ENCODE assay signal across 19 cellular contexts in genomic region chr3:187833799-187834578, GRCh38.
DNase-seq lines count a peak whose midpoint lies in the region; ATAC-seq and TF ChIP-seq lines count a peak whose summit lies in the region.
"Had no signal": no experiment of that assay in that cellular context is flagged by ENCODE, and none has a peak within 500 bp of the region (broad histone marks: within the 10 kb centered on the region; RNA-seq: fewer than 3 reads in every experiment).

No MANE protein-coding gene starts in this region.

- no peak overlapping the region for H3K18ac ChIP-seq in mesendoderm (ENCODE audit: low read length)

- no peak overlapping the region for H3K4me3 ChIP-seq in endodermal cell (ENCODE audit: low read length)
- H3K4me3 ChIP-seq in mesendoderm (ENCODE audit: low read length): no peak overlapping the region
- H3K4me3 ChIP-seq: cardiac muscle cell, heart left ventricle, pancreas, SK-N-MC had no signal

- WGBS in endodermal cell (ENCODE audit: insufficient coverage in 1 of 2, insufficient read length in 1 of 2), 2 experiments: 91 to 95% methylated on average over 6 to 9 of the region's 9 CpGs
- no CpG with 5 or more reads among the region's 9 CpGs for WGBS in mesendoderm (ENCODE audit: extremely low coverage, insufficient coverage, low lambda C conversion rate)

- no peak overlapping the region for H3K56ac ChIP-seq in mesendoderm (ENCODE audit: low read length)

- no peak overlapping the region for H4K8ac ChIP-seq in mesendoderm (ENCODE audit: low read depth, low read length)

- H3K9ac ChIP-seq in endodermal cell (ENCODE audit: extremely low read depth, low read length, poor library complexity, severe bottlenecking): no peak overlapping the region
- no peak overlapping the region for H3K9ac ChIP-seq in mesendoderm (ENCODE audit: low read length)

- H3K9me3 Mint-ChIP-seq in activated CD8-positive, alpha-beta T cell treated with anti-CD3 and anti-CD28 coated beads for 36 hours: peaks cover 9% of the 10 kb centered on the region
- H3K9me3 Mint-ChIP-seq in activated CD8-positive, alpha-beta T cell treated with anti-CD3 and anti-CD28 coated beads, Interleukin-2, amount 10 ng/mL, durations not matched to agents 7 days and 5 days (ENCODE audit: insufficient read depth): no peaks in the 10 kb centered on the region
- peaks cover 2% of the 10 kb centered on the region for H3K9me3 Mint-ChIP-seq in activated T-cell treated with anti-CD3 and anti-CD28 coated beads, Interleukin-2, amount 50 U/mL, for 24 hours
- H3K9me3 Mint-ChIP-seq in endodermal cell: peaks cover 2% of the 10 kb centered on the region
- H3K9me3 Mint-ChIP-seq in stimulated activated effector memory CD8-positive, alpha-beta T cell treated with anti-CD3 and anti-CD28 coated beads, Interleukin-12 subunit alpha, Interleukin-12 subunit beta, amount 100 ng/mL, for 72 hours: peaks cover 8% of the 10 kb centered on the region

- no peaks in the 10 kb centered on the region for H3K27me3 Mint-ChIP-seq in activated CD8-positive, alpha-beta T cell treated with anti-CD3 and anti-CD28 coated beads for 36 hours
- H3K27me3 Mint-ChIP-seq in activated CD8-positive, alpha-beta T cell treated with anti-CD3 and anti-CD28 coated beads, Interleukin-2, amount 10 ng/mL, durations not matched to agents 7 days and 5 days (ENCODE audit: low read depth): no peaks in the 10 kb centered on the region
- H3K27me3 Mint-ChIP-seq in activated T-cell treated with anti-CD3 and anti-CD28 coated beads, Interleukin-2, amount 50 U/mL, for 24 hours: no peaks in the 10 kb centered on the region
- H3K27me3 Mint-ChIP-seq in endodermal cell (ENCODE audit: insufficient read depth): no peaks in the 10 kb centered on the region

- peak; percentile 69 for DNase-seq in activated CD8-positive, alpha-beta T cell treated with anti-CD3 and anti-CD28 coated beads for 36 hours
- no peak for DNase-seq in activated CD8-positive, alpha-beta T cell treated with anti-CD3 and anti-CD28 coated beads, Interleukin-2, amount 10 ng/mL, durations not matched to agents 7 days and 5 days
- no peak for DNase-seq in activated T-cell treated with anti-CD3 and anti-CD28 coated beads, Interleukin-2, amount 50 U/mL, for 24 hours
- DNase-seq in endodermal cell: peak; percentile 31
- DNase-seq in stimulated activated effector memory CD8-positive, alpha-beta T cell treated with anti-CD3 and anti-CD28 coated beads, Interleukin-12 subunit alpha, Interleukin-12 subunit beta, amount 100 ng/mL, for 72 hours (ENCODE audit: low spot score in 2 of 2): no peak
- DNase-seq in globus pallidus (ENCODE audit: low spot score): no peak
- no peak for DNase-seq in mesendoderm
- DNase-seq: amygdala, DMS 273 treated with DMSO at 0.1 percent for 48 hours, heart left ventricle, NCI-H1436 treated with DMSO at 0.1 percent for 48 hours, NCI-H524, pancreas, right cardiac atrium had no signal

- no peak overlapping the region for H2AK5ac ChIP-seq in mesendoderm (ENCODE audit: low read length)

- H3K4me3 Mint-ChIP-seq in activated CD8-positive, alpha-beta T cell treated with anti-CD3 and anti-CD28 coated beads for 36 hours: no peak overlapping the region
- H3K4me3 Mint-ChIP-seq in activated CD8-positive, alpha-beta T cell treated with anti-CD3 and anti-CD28 coated beads, Interleukin-2, amount 10 ng/mL, durations not matched to agents 7 days and 5 days: no peak overlapping the region
- no peak overlapping the region for H3K4me3 Mint-ChIP-seq in activated T-cell treated with anti-CD3 and anti-CD28 coated beads, Interleukin-2, amount 50 U/mL, for 24 hours
- H3K4me3 Mint-ChIP-seq in endodermal cell: no peak overlapping the region
- H3K4me3 Mint-ChIP-seq in stimulated activated effector memory CD8-positive, alpha-beta T cell treated with anti-CD3 and anti-CD28 coated beads, Interleukin-12 subunit alpha, Interleukin-12 subunit beta, amount 100 ng/mL, for 72 hours: no peak overlapping the region
- H3K4me3 Mint-ChIP-seq: dendritic cell treated with granulocyte-macrophage colony-stimulating factor and Interleukin-4, amounts not matched to agents 40 ng/mL and 50 ng/mL, for 4 days had no signal

- POLR2A ChIA-PET in activated CD8-positive, alpha-beta T cell treated with anti-CD3 and anti-CD28 coated beads for 36 hours (lab: Charles Lee): interaction anchor here (1.1 kb wide), 1 partner anchor 26 kb away, joined by 3 read pairs; no protein-coding TSS in a partner anchor
- POLR2A ChIA-PET in activated CD8-positive, alpha-beta T cell treated with anti-CD3 and anti-CD28 coated beads, Interleukin-2, amount 10 ng/mL, durations not matched to agents 7 days and 5 days (lab: Charles Lee): no interaction called here

- H3K4me1 ChIP-seq in endodermal cell (ENCODE audit: control insufficient read depth, insufficient read depth, low read length) (no peaks in the 10 kb centered on the region), mesendoderm (ENCODE audit: control insufficient read depth, low read depth, low read length) (no peaks in the 10 kb centered on the region)
- H3K4me1 ChIP-seq: heart left ventricle, pancreas had no signal

- H3K23ac ChIP-seq in mesendoderm (ENCODE audit: low read length): no peak overlapping the region

- no peak overlapping the region for H3K4me2 ChIP-seq in mesendoderm (ENCODE audit: low read length)

- no peak overlapping the region for H3K4ac ChIP-seq in mesendoderm (ENCODE audit: low read depth, low read length)

- no peaks in the 10 kb centered on the region for H3K79me2 ChIP-seq in mesendoderm (ENCODE audit: control insufficient read depth, insufficient read depth, low read length)

- H3K27ac Mint-ChIP-seq in activated CD8-positive, alpha-beta T cell treated with anti-CD3 and anti-CD28 coated beads for 36 hours: no peak overlapping the region
- no peak overlapping the region for H3K27ac Mint-ChIP-seq in activated CD8-positive, alpha-beta T cell treated with anti-CD3 and anti-CD28 coated beads, Interleukin-2, amount 10 ng/mL, durations not matched to agents 7 days and 5 days
- peak overlapping the region; percentile 34 for H3K27ac Mint-ChIP-seq in activated T-cell treated with anti-CD3 and anti-CD28 coated beads, Interleukin-2, amount 50 U/mL, for 24 hours
- H3K27ac Mint-ChIP-seq in endodermal cell: no peak overlapping the region
- H3K27ac Mint-ChIP-seq in stimulated activated effector memory CD8-positive, alpha-beta T cell treated with anti-CD3 and anti-CD28 coated beads, Interleukin-12 subunit alpha, Interleukin-12 subunit beta, amount 100 ng/mL, for 72 hours: no peak overlapping the region
- H3K27ac Mint-ChIP-seq: dendritic cell treated with granulocyte-macrophage colony-stimulating factor and Interleukin-4, amounts not matched to agents 40 ng/mL and 50 ng/mL, for 4 days; natural killer cell treated with Interleukin-12 subunit alpha and Interleukin-12 subunit beta and Interleukin-15 and Interleukin-18, amount 100 ng/mL, for 72 hours had no signal

- peak; percentile 75 for ATAC-seq in activated CD8-positive, alpha-beta T cell treated with anti-CD3 and anti-CD28 coated beads for 36 hours
- no peak for ATAC-seq in activated CD8-positive, alpha-beta T cell treated with anti-CD3 and anti-CD28 coated beads, Interleukin-2, amount 10 ng/mL, durations not matched to agents 7 days and 5 days
- ATAC-seq in stimulated activated effector memory CD8-positive, alpha-beta T cell treated with anti-CD3 and anti-CD28 coated beads, Interleukin-12 subunit alpha, Interleukin-12 subunit beta, amount 100 ng/mL, for 72 hours: peak; percentile 46
- ATAC-seq: HCT116; heart left ventricle; natural killer cell treated with Interleukin-12 subunit alpha and Interleukin-12 subunit beta and Interleukin-15 and Interleukin-18, amount 100 ng/mL, for 72 hours; pancreas; right cardiac atrium had no signal

- H3K4me1 Mint-ChIP-seq in activated CD8-positive, alpha-beta T cell treated with anti-CD3 and anti-CD28 coated beads for 36 hours (ENCODE audit: low read depth): peaks cover 35% of the 10 kb centered on the region
- peaks cover 26% of the 10 kb centered on the region for H3K4me1 Mint-ChIP-seq in activated CD8-positive, alpha-beta T cell treated with anti-CD3 and anti-CD28 coated beads, Interleukin-2, amount 10 ng/mL, durations not matched to agents 7 days and 5 days (ENCODE audit: low read depth)
- peaks cover 41% of the 10 kb centered on the region for H3K4me1 Mint-ChIP-seq in activated T-cell treated with anti-CD3 and anti-CD28 coated beads, Interleukin-2, amount 50 U/mL, for 24 hours (ENCODE audit: low read depth)
- H3K4me1 Mint-ChIP-seq in endodermal cell: no peaks in the 10 kb centered on the region
- peaks cover 50% of the 10 kb centered on the region for H3K4me1 Mint-ChIP-seq in stimulated activated effector memory CD8-positive, alpha-beta T cell treated with anti-CD3 and anti-CD28 coated beads, Interleukin-12 subunit alpha, Interleukin-12 subunit beta, amount 100 ng/mL, for 72 hours

- no peak overlapping the region for H4K5ac ChIP-seq in mesendoderm (ENCODE audit: low read length)

- H2BK5ac ChIP-seq in mesendoderm (ENCODE audit: low read length): no peak overlapping the region

- H3K9me3 ChIP-seq in endodermal cell (ENCODE audit: control insufficient read depth, low read length): no peaks in the 10 kb centered on the region
- H3K9me3 ChIP-seq: pancreas had no signal

- intact Hi-C loops in activated CD8-positive, alpha-beta T cell treated with anti-CD3 and anti-CD28 coated beads for 36 hours (cut with micrococcal nuclease): no loop called here

- H3K36me3 ChIP-seq in endodermal cell (ENCODE audit: control insufficient read depth, insufficient read depth, low read length) (no peaks in the 10 kb centered on the region), mesendoderm (ENCODE audit: control insufficient read depth, insufficient read depth, low read length) (no peaks in the 10 kb centered on the region)
- H3K36me3 ChIP-seq: cardiac muscle cell, heart left ventricle, pancreas had no signal

- CTCF ChIA-PET in activated CD8-positive, alpha-beta T cell treated with anti-CD3 and anti-CD28 coated beads for 36 hours (lab: Charles Lee): interaction anchor here (0.6 kb wide), 1 partner anchor 26 kb away, joined by 3 read pairs; no protein-coding TSS in a partner anchor
- CTCF ChIA-PET in activated CD8-positive, alpha-beta T cell treated with anti-CD3 and anti-CD28 coated beads, Interleukin-2, amount 10 ng/mL, durations not matched to agents 7 days and 5 days (lab: Charles Lee): no interaction called here

- TF ChIP-seq CTCF in activated CD8-positive, alpha-beta T cell treated with anti-CD3 and anti-CD28 coated beads for 36 hours (IDR thresholded peaks at IDR 0.05): no peak
- TF ChIP-seq CTCF in endodermal cell (conservative IDR thresholded peaks at IDR 0.05): no peak

- H2BK120ac ChIP-seq in mesendoderm (ENCODE audit: low read depth, low read length): no peak overlapping the region

- H3K27me3 ChIP-seq in endodermal cell (ENCODE audit: control insufficient read depth, insufficient read depth, low read length, poor library complexity, severe bottlenecking) (no peaks in the 10 kb centered on the region), mesendoderm (ENCODE audit: insufficient read depth, low read length, poor library complexity) (no peaks in the 10 kb centered on the region)
- H3K27me3 ChIP-seq: cardiac muscle cell, heart left ventricle, pancreas had no signal

- H3K79me1 ChIP-seq in mesendoderm (ENCODE audit: low read length): no peaks in the 10 kb centered on the region

- H3K27ac ChIP-seq in endodermal cell (ENCODE audit: low read depth, low read length): no peak overlapping the region
- H3K27ac ChIP-seq in mesendoderm (ENCODE audit: low read depth, low read length): no peak overlapping the region
- H3K27ac ChIP-seq: cardiac muscle cell, heart left ventricle, pancreas, SK-N-MC had no signal

- H3K36me3 Mint-ChIP-seq in activated CD8-positive, alpha-beta T cell treated with anti-CD3 and anti-CD28 coated beads for 36 hours (ENCODE audit: low read depth): peaks cover 4% of the 10 kb centered on the region
- H3K36me3 Mint-ChIP-seq in activated CD8-positive, alpha-beta T cell treated with anti-CD3 and anti-CD28 coated beads, Interleukin-2, amount 10 ng/mL, durations not matched to agents 7 days and 5 days (ENCODE audit: low read depth): peaks cover 11% of the 10 kb centered on the region
- no peaks in the 10 kb centered on the region for H3K36me3 Mint-ChIP-seq in activated T-cell treated with anti-CD3 and anti-CD28 coated beads, Interleukin-2, amount 50 U/mL, for 24 hours (ENCODE audit: low read depth)
- peaks cover 9% of the 10 kb centered on the region for H3K36me3 Mint-ChIP-seq in endodermal cell (ENCODE audit: low read depth)
- H3K36me3 Mint-ChIP-seq in stimulated activated effector memory CD8-positive, alpha-beta T cell treated with anti-CD3 and anti-CD28 coated beads, Interleukin-12 subunit alpha, Interleukin-12 subunit beta, amount 100 ng/mL, for 72 hours: no peaks in the 10 kb centered on the region

- no peak overlapping the region for H2BK15ac ChIP-seq in mesendoderm (replicated peaks; ENCODE audit: low read depth)

Comparison
In these comparisons a context has a peak if more than half of its experiments do, and no peak if none do; other contexts are left out.
1. DNase-seq: peak in activated CD8-positive, alpha-beta T cell treated with anti-CD3 and anti-CD28 coated beads for 36 hours (single experiment) and endodermal cell (single experiment); none in activated CD8-positive, alpha-beta T cell treated with anti-CD3 and anti-CD28 coated beads, Interleukin-2, amount 10 ng/mL, durations not matched to agents 7 days and 5 days (single experiment), activated T-cell treated with anti-CD3 and anti-CD28 coated beads, Interleukin-2, amount 50 U/mL, for 24 hours (single experiment), stimulated activated effector memory CD8-positive, alpha-beta T cell treated with anti-CD3 and anti-CD28 coated beads, Interleukin-12 subunit alpha, Interleukin-12 subunit beta, amount 100 ng/mL, for 72 hours (0 of 2), globus pallidus (single experiment) and mesendoderm (single experiment).